Comparison of ENCODE assay signal across 29 cellular contexts in the genomic region with DNA sequence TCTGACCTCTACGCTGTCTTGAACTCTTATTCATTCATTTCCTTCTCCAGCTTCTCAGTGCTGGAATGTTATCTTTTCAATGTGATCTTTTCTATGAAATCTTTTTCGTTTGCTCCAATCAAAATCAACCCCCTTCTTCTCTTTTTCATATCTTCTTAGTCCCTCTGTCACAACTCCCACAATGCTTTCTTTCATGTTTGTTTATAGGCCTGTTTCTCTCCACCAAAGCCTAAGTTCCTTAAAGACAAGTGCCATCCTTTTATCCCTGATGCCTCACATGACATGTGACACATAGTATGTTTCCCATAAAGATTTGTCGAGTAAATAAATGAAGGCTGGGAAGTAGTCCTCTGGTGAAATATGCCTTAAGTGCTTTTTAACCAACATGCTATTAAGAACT.
"Had no signal": no experiment of that assay in that cellular context is flagged by ENCODE, and none has a peak within 500 bp of the region (broad histone marks: within the 10 kb centered on the region; RNA-seq: fewer than 3 reads in every experiment).

No MANE protein-coding gene starts in this region.

- DNase-seq: activated B cell treated with CpG ODN at 0.5 μM for 24 hours; activated CD4-positive, alpha-beta memory T cell treated with anti-CD3 and anti-CD28 coated beads for 36 hours; activated CD4-positive, alpha-beta T cell treated with anti-CD3 and anti-CD28 coated beads for 36 hours; activated CD4-positive, alpha-beta T cell treated with anti-CD3 and anti-CD28 coated beads, Interleukin-2, amount 10 ng/mL, durations not matched to agents 24 days and 14 days; activated CD4-positive, CD25-positive, alpha-beta regulatory T cell treated with anti-CD3 and anti-CD28 coated beads, Interleukin-2, amount 50 U/mL, for 72 hours; activated CD8-positive, alpha-beta memory T cell treated with anti-CD3 and anti-CD28 coated beads, Interleukin-2, amount 10 ng/mL, durations not matched to agents 7 days and 5 days; activated CD8-positive, alpha-beta memory T cell treated with anti-CD3 and anti-CD28 coated beads, Interleukin-2, amount 50 U/mL, for 4 hours; activated CD8-positive, alpha-beta T cell treated with anti-CD3 and anti-CD28 coated beads, Interleukin-2, amount 10 ng/mL, durations not matched to agents 7 days and 5 days; activated effector memory CD4-positive, alpha-beta T cell treated with anti-CD3 and anti-CD28 coated beads, Interleukin-2, amount 50 U/mL, for 16 hours; activated naive CD4-positive, alpha-beta T cell treated with anti-CD3 and anti-CD28 coated beads for 36 hours; activated naive CD8-positive, alpha-beta T cell treated with anti-CD3 and anti-CD28 coated beads for 36 hours; activated naive CD8-positive, alpha-beta T cell treated with anti-CD3 and anti-CD28 coated beads, Interleukin-2, amount 50 U/mL, for 24 hours; activated T-cell treated with anti-CD3 and anti-CD28 coated beads, Interleukin-2, amount 50 U/mL, for 1 hour; activated T-cell treated with anti-CD3 and anti-CD28 coated beads, Interleukin-2, amount 50 U/mL, for 48 hours; adrenal gland; amygdala; aorta; body of pancreas; caudate nucleus; cortex of kidney; dermis blood vessel endothelial cell; effector CD4-positive, alpha-beta T cell; effector memory CD8-positive, alpha-beta T cell; erythroblast; foreskin keratinocyte; heart right ventricle; T-helper 2 cell had no signal

- ATAC-seq: activated CD4-positive, alpha-beta T cell treated with anti-CD3 and anti-CD28 coated beads for 36 hours; activated CD8-positive, alpha-beta memory T cell treated with anti-CD3 and anti-CD28 coated beads, Interleukin-2, amount 10 ng/mL, durations not matched to agents 7 days and 5 days; activated CD8-positive, alpha-beta T cell treated with anti-CD3 and anti-CD28 coated beads, Interleukin-2, amount 10 ng/mL, durations not matched to agents 7 days and 5 days; activated naive CD8-positive, alpha-beta T cell treated with anti-CD3 and anti-CD28 coated beads, Interleukin-2, amount 50 U/mL, for 24 hours; body of pancreas; effector memory CD8-positive, alpha-beta T cell; foreskin keratinocyte; gastroesophageal sphincter; heart right ventricle had no signal

- FAIRE-seq: colon had no signal
